26 cellular contexts compared by ENCODE assay signal in genomic region chr10:116744163-116744788, GRCh38. TPM values are rescaled to one million over a fixed set of nuclear protein-coding genes. Genes with fewer than 3 reads are reported as not detected.
A peak's percentile ranks its signal among the peaks of the same experiment; 100 is the strongest.
DNase-seq lines count a peak whose midpoint lies in the region; ATAC-seq, FAIRE-seq and TF ChIP-seq lines count a peak whose summit lies in the region.
"Had no signal": no experiment of that assay in that cellular context is flagged by ENCODE, and none has a peak within 500 bp of the region (broad histone marks: within the 10 kb centered on the region; RNA-seq: fewer than 3 reads in every experiment).

No MANE protein-coding gene starts in this region.

- H3K4me2 ChIP-seq in HepG2 (ENCODE audit: low read depth, low read length) = peak overlapping the region; percentile 44

- DNase-seq in HepG2 (ENCODE audit: low spot score) (no peak), right lobe of liver (no peak), T-cell (no peak), mesothelial cell of epicardium (ENCODE audit: low spot score in 2 of 2, unreplicated experiment in 2 of 2) (no peak), type B pancreatic cell (ENCODE audit: extremely low spot score, unreplicated experiment) (no peak), COLO829 (ENCODE audit: low spot score) (no peak), NCI-H1105 treated with DMSO at 0.1 percent for 48 hours (lab: John Stamatoyannopoulos, UW) (no peak), endodermal cell (no peak)
- DNase-seq: activated naive CD4-positive, alpha-beta T cell treated with Interleukin-2 at 50 U/mL for 16 hours; activated T-cell treated with anti-CD3 and anti-CD28 coated beads for 4 hours; amygdala; cerebellar nuclear complex; MM.1S; PC-9; psoas muscle; SJCRH30; small intestine; stimulated activated CD4-positive, alpha-beta T cell treated with anti-CD3 and anti-CD28 coated beads, Interleukin-2, amount 100 ng/mL, for 48 hours; stimulated activated naive CD8-positive, alpha-beta T cell treated with anti-CD3 and anti-CD28 coated beads, Interleukin-15, Interleukin-2, amounts not matched to agents 100 U/mL and 50 U/mL, for 24 hours; T-helper 17 cell had no signal

- H3K9ac ChIP-seq in HepG2 (ENCODE audit: insufficient read depth, low read depth, low read length) = no peak overlapping the region
- H3K9ac ChIP-seq in endodermal cell (ENCODE audit: extremely low read depth, low read length, poor library complexity, severe bottlenecking) = no peak overlapping the region

- H3K4me3 ChIP-seq in HepG2 (replicated peaks in 1 of 3; ENCODE audit: insufficient read depth in 1 of 3, low read depth in 2 of 3, low read length in 3 of 3) (peak overlapping the region in 1 of 3 experiments; percentile 9; a peak in 1 of 6 replicates), right lobe of liver (no peak overlapping the region), endodermal cell (ENCODE audit: low read length) (no peak overlapping the region)
- H3K4me3 ChIP-seq: SJCRH30, thyroid gland had no signal

- no TSS peak for BruUV-seq in HepG2 (replicated peaks; lab: Mats Ljungman, UMichigan)

- TF ChIP-seq EP300 in HepG2 (IDR thresholded peaks at IDR 0.05; ENCODE audit: low read depth in 2 of 2, low read length in 2 of 2) (no peak), HepG2 (CRISPR knock-in tag; IDR thresholded peaks at IDR 0.05; ENCODE audit: borderline replicate concordance) (no peak)

- H3K36me3 Mint-ChIP-seq in T-cell (no peaks in the 10 kb centered on the region), mesothelial cell of epicardium (no peaks in the 10 kb centered on the region), type B pancreatic cell (no peaks in the 10 kb centered on the region), endodermal cell (ENCODE audit: low read depth) (no peaks in the 10 kb centered on the region)

- H3K9me3 ChIP-seq in HepG2 (ENCODE audit: low read length) = no peaks in the 10 kb centered on the region
- H3K9me3 ChIP-seq in right lobe of liver = no peaks in the 10 kb centered on the region
- H3K9me3 ChIP-seq in endodermal cell (ENCODE audit: control insufficient read depth, low read length) = no peaks in the 10 kb centered on the region
- H3K9me3 ChIP-seq: psoas muscle, SJCRH30, thyroid gland had no signal

- WGBS in HepG2 (ENCODE audit: low lambda C conversion rate) = 6% methylated on average over 5 of the region's 13 CpGs
- 63% methylated on average over 2 of the region's 13 CpGs for WGBS in right lobe of liver (ENCODE audit: insufficient coverage, low coverage, low lambda C conversion rate, missing lambda C conversion rate)
- WGBS in endodermal cell (ENCODE audit: insufficient coverage in 1 of 2, insufficient read length in 1 of 2), 2 experiments = 88 to 93% methylated on average over 8 to 13 of the region's 13 CpGs

- peaks cover 0 to 2% (median 0%) of the 10 kb centered on the region in 3 donors for H3K9me3 Mint-ChIP-seq in T-cell
- no peaks in the 10 kb centered on the region for H3K9me3 Mint-ChIP-seq in mesothelial cell of epicardium
- no peaks in the 10 kb centered on the region for H3K9me3 Mint-ChIP-seq in type B pancreatic cell
- H3K9me3 Mint-ChIP-seq in endodermal cell = no peaks in the 10 kb centered on the region

- H3K4me1 Mint-ChIP-seq in T-cell = peaks cover 0 to 13% (median 7%) of the 10 kb centered on the region in 3 donors
- peaks cover 4% of the 10 kb centered on the region for H3K4me1 Mint-ChIP-seq in mesothelial cell of epicardium
- H3K4me1 Mint-ChIP-seq in type B pancreatic cell (ENCODE audit: unreplicated experiment) = peaks cover 11% of the 10 kb centered on the region
- H3K4me1 Mint-ChIP-seq in endodermal cell = peaks cover 4% of the 10 kb centered on the region

- no peak overlapping the region for H3K27ac Mint-ChIP-seq in T-cell
- H3K27ac Mint-ChIP-seq in mesothelial cell of epicardium = no peak overlapping the region
- peak overlapping the region; percentile 82 for H3K27ac Mint-ChIP-seq in type B pancreatic cell
- no peak overlapping the region for H3K27ac Mint-ChIP-seq in endodermal cell
- H3K27ac Mint-ChIP-seq: T-helper 17 cell had no signal

- 0 out of 2 replicates have a peak, but pooled peaks cover 3% of the 10 kb centered on the region for H4K20me1 ChIP-seq in HepG2 (ENCODE audit: insufficient read depth, low read length)

- in situ Hi-C loops in HepG2 (cut with HindIII; ENCODE audit: extremely low pct_ligation_motif_present, low pct_unique_long_range_greater_than_20kb) = no loop called here

- FAIRE-seq in HepG2 (lab: Jason Lieb, UNC) = no peak
- FAIRE-seq: frontal cortex, kidney, small intestine had no signal

- H3K79me2 ChIP-seq in HepG2 (ENCODE audit: insufficient read depth, low read length) = peaks cover 5% of the 10 kb centered on the region

- H3K4me3 Mint-ChIP-seq in T-cell (peak overlapping the region; percentile 10 to 38 (median 21)), mesothelial cell of epicardium (peak overlapping the region; percentile 48), type B pancreatic cell (peak overlapping the region; percentile 86), endodermal cell (no peak overlapping the region)

- POLR2A ChIA-PET in HepG2 (lab: Yijun Ruan, JAX) = no interaction called here
- POLR2A ChIA-PET in T-cell (lab: Charles Lee) = no interaction called here

- no peak for ATAC-seq in HepG2
- no peak for ATAC-seq in right lobe of liver
- no peak for ATAC-seq in T-cell (replicated peaks in 1 of 4)
- ATAC-seq: esophagus mucosa; psoas muscle; stimulated activated naive CD8-positive, alpha-beta T cell treated with anti-CD3 and anti-CD28 coated beads, Interleukin-15, Interleukin-2, amounts not matched to agents 100 U/mL and 50 U/mL, for 24 hours; T-helper 17 cell had no signal

- intact Hi-C loops in HepG2 (cut with micrococcal nuclease; ENCODE audit: unreplicated experiment) = loop anchor here (5.0 kb wide), 2 partner anchors 43 to 52 kb away; no protein-coding TSS in a partner anchor
- intact Hi-C loops in right lobe of liver (cut with DNase I) = no loop called here

- TF ChIP-seq RAD21 in HepG2 (CRISPR knock-in tag; IDR thresholded peaks at IDR 0.05) = no peak

- CTCF ChIA-PET in HepG2 (lab: Yijun Ruan, JAX; ENCODE audit: low intra/inter-chr PET ratio, low total read pairs) = no interaction called here
- CTCF ChIA-PET in T-cell (lab: Charles Lee) = interaction anchor here in 1 of 2 donors (0.6 kb wide), 1 partner anchor 21 kb away, joined by 3 read pairs; no protein-coding TSS in a partner anchor

- H3K4me1 ChIP-seq in HepG2 (ENCODE audit: insufficient read depth, low read length) = peaks cover 57% of the 10 kb centered on the region
- peaks cover 0 to 11% (median 0%) of the 10 kb centered on the region in 4 donors for H3K4me1 ChIP-seq in right lobe of liver
- H3K4me1 ChIP-seq in endodermal cell (ENCODE audit: control insufficient read depth, insufficient read depth, low read length) = no peaks in the 10 kb centered on the region
- H3K4me1 ChIP-seq: psoas muscle, SJCRH30 had no signal

- H3K36me3 ChIP-seq in HepG2 (replicated peaks in 1 of 2; ENCODE audit: control insufficient read depth in 1 of 2, insufficient read depth in 2 of 2, low read length in 2 of 2) (no peaks in the 10 kb centered on the region), right lobe of liver (no peaks in the 10 kb centered on the region), endodermal cell (ENCODE audit: control insufficient read depth, insufficient read depth, low read length) (no peaks in the 10 kb centered on the region)
- H3K36me3 ChIP-seq: SJCRH30, thyroid gland had no signal

- no peak overlapping the region for H2AFZ ChIP-seq in HepG2 (ENCODE audit: low read length)

- H3K27ac ChIP-seq in HepG2 (ENCODE audit: extremely low read length, insufficient read depth, low read length) (no peak overlapping the region), right lobe of liver (no peak overlapping the region), endodermal cell (ENCODE audit: low read depth, low read length) (no peak overlapping the region)
- H3K27ac ChIP-seq: C4-2B, HL-60, SJCRH30, thyroid gland had no signal

- H3K27me3 ChIP-seq in HepG2 (ENCODE audit: control insufficient read depth in 1 of 2, insufficient read depth in 2 of 2, low read length in 2 of 2) = peaks cover 0 to 23% of the 10 kb centered on the region in 2 experiments; a peak in 3 of 5 replicates
- H3K27me3 ChIP-seq in right lobe of liver = peaks cover 0 to 8% of the 10 kb centered on the region in 2 donors
- H3K27me3 ChIP-seq in endodermal cell (ENCODE audit: control insufficient read depth, insufficient read depth, low read length, poor library complexity, severe bottlenecking) = peaks cover 53% of the 10 kb centered on the region
- H3K27me3 ChIP-seq: thyroid gland had no signal

- H3K27me3 Mint-ChIP-seq in T-cell (peaks cover 51 to 70% of the 10 kb centered on the region in 2 donors), mesothelial cell of epicardium (ENCODE audit: low read depth) (peaks cover 55% of the 10 kb centered on the region), type B pancreatic cell (peaks cover 51% of the 10 kb centered on the region), endodermal cell (ENCODE audit: insufficient read depth) (peaks cover 57% of the 10 kb centered on the region)

- no peak for TF ChIP-seq CTCF in HepG2 (CRISPR knock-in tag; IDR thresholded peaks at IDR 0.05)
- TF ChIP-seq CTCF in right lobe of liver (IDR thresholded peaks at IDR 0.05) = no peak
- TF ChIP-seq CTCF in mesothelial cell of epicardium (IDR thresholded peaks at IDR 0.05; ENCODE audit: unreplicated experiment) = no peak
- no peak for TF ChIP-seq CTCF in type B pancreatic cell (conservative IDR thresholded peaks at IDR 0.05)
- no peak for TF ChIP-seq CTCF in endodermal cell (conservative IDR thresholded peaks at IDR 0.05)

- TF ChIP-seq POLR2A in HepG2 (IDR thresholded peaks at IDR 0.05; ENCODE audit: insufficient read depth in 1 of 2, low read depth in 2 of 2, low read length in 2 of 2) (no peak), right lobe of liver (IDR thresholded peaks at IDR 0.05) (no peak)

RNA-seq across cellular contexts. Expression of gene HSPA12A, which starts 1.9 kb away (rescaled TPM):
- total RNA-seq in HepG2 (2016; rRNA removed; fragmentation: Illumina TruSeq; extraction: Trizol) (12.9 and 13.6 TPM in 2 replicates), right lobe of liver (1 to 10 TPM; 2.3 to 4.2 (median 2.9) TPM), T-cell (under 1 TPM; 0.26 to 0.89 (median 0.53) TPM), mesothelial cell of epicardium (10.7 to 13.7 TPM (median 11.8 TPM) in 3 replicates), type B pancreatic cell (ENCODE audit: low replicate concordance) (9.6 and 11.0 TPM in 2 replicates), endodermal cell (10 to 100 TPM; 13.9 to 15.4 TPM)
- total RNA-seq in HepG2 (2016; cell fraction: cytosol; rRNA removed; fragmentation: Illumina TruSeq; extraction: Trizol; ENCODE audit: low read depth) = 1.2 and 1.6 TPM in 2 replicates
- 11.4 and 13.0 TPM in 2 replicates for total RNA-seq in HepG2 (2016; cell fraction: insoluble cytoplasmic fraction; rRNA removed; fragmentation: Illumina TruSeq; extraction: Trizol)
- 6.0 and 6.8 TPM in 2 replicates for total RNA-seq in HepG2 (2016; cell fraction: membrane; rRNA removed; fragmentation: Illumina TruSeq; extraction: Trizol)
- 20.1 and 20.8 TPM in 2 replicates for total RNA-seq in HepG2 (2016; cell fraction: nucleus; rRNA removed; fragmentation: Illumina TruSeq; extraction: Trizol)
- 6.2 and 6.4 TPM in 2 replicates for polyA plus RNA-seq in HepG2 (2011; rRNA removed)
- 3.1 and 3.5 TPM in 2 replicates for polyA plus RNA-seq in HepG2 (2011; cell fraction: cytosol; rRNA removed)
- polyA plus RNA-seq in HepG2 (2011; cell fraction: nucleus; rRNA removed) = 17.5 and 19.4 TPM in 2 replicates
- polyA plus RNA-seq in HepG2 (2012) = 4.4 and 5.0 TPM in 2 replicates
- polyA plus RNA-seq in HepG2 (2016; cell fraction: cytosol; fragmentation: Illumina TruSeq; extraction: Trizol; ENCODE audit: low read depth) = 0.99 and 1.1 TPM in 2 replicates
- polyA plus RNA-seq in HepG2 (2016; cell fraction: insoluble cytoplasmic fraction; fragmentation: Illumina TruSeq; extraction: Trizol; ENCODE audit: low read depth) = 9.9 and 11.3 TPM in 2 replicates
- polyA plus RNA-seq in HepG2 (2016; cell fraction: membrane; fragmentation: Illumina TruSeq; extraction: Trizol; ENCODE audit: low read depth) = 2.7 and 2.9 TPM in 2 replicates
- polyA plus RNA-seq in HepG2 (2016; cell fraction: nucleus; fragmentation: Illumina TruSeq; extraction: Trizol; ENCODE audit: insufficient read depth, low read depth) = 37.7 and 40.5 TPM in 2 replicates
- polyA minus RNA-seq in HepG2 (2011; rRNA and poly(A)+ RNA removed; ENCODE audit: low replicate concordance) = 0.91 and 21.7 TPM in 2 replicates
- polyA minus RNA-seq in HepG2 (2011; cell fraction: cytosol; rRNA and poly(A)+ RNA removed) = 4.5 and 5.4 TPM in 2 replicates
- 15.3 and 19.7 TPM in 2 replicates for polyA minus RNA-seq in HepG2 (2011; cell fraction: nucleus; rRNA and poly(A)+ RNA removed)
- 5.3 TPM for polyA plus RNA-seq in endodermal cell (2013, experiment 1 of 2)
- 4.5 TPM for polyA plus RNA-seq in endodermal cell (2013, experiment 2 of 2)
